17 cellular contexts compared by ENCODE assay signal in genomic region chr2:81389203-81389602, GRCh38.
A peak's percentile ranks its signal among the peaks of the same experiment; 100 is the strongest.
DNase-seq lines count a peak whose midpoint lies in the region; ATAC-seq and TF ChIP-seq lines count a peak whose summit lies in the region.
"Had no signal": no experiment of that assay in that cellular context is flagged by ENCODE, and none has a peak within 500 bp of the region (broad histone marks: within the 10 kb centered on the region; RNA-seq: fewer than 3 reads in every experiment).

No MANE protein-coding gene starts in this region.

- H3K27ac ChIP-seq in DND-41 (ENCODE audit: low read length) (no peak overlapping the region), foreskin keratinocyte (no peak overlapping the region)
- H3K27ac ChIP-seq: body of pancreas, vagina had no signal

- no peaks in the 10 kb centered on the region for H3K27me3 ChIP-seq in DND-41 (ENCODE audit: insufficient read depth, low read length, poor library complexity)
- H3K27me3 ChIP-seq in foreskin keratinocyte, result no peaks in the 10 kb centered on the region
- H3K27me3 ChIP-seq: body of pancreas, vagina had no signal

- no peak overlapping the region for H3K4me3 ChIP-seq in DND-41 (ENCODE audit: low read depth in 1 of 2, low read length in 2 of 2)
- H3K4me3 ChIP-seq: body of pancreas, lung, vagina had no signal

- no peaks in the 10 kb centered on the region for H4K20me1 ChIP-seq in DND-41 (ENCODE audit: insufficient read depth, low read length)

- no peak overlapping the region for H3K4me2 ChIP-seq in DND-41 (ENCODE audit: insufficient read depth, low read length)

- H3K9me3 ChIP-seq in DND-41 (ENCODE audit: insufficient read depth, low read length, severe bottlenecking), result no peaks in the 10 kb centered on the region
- H3K9me3 ChIP-seq: body of pancreas, vagina had no signal

- TF ChIP-seq CTCF in DND-41 (IDR thresholded peaks at IDR 0.05; ENCODE audit: borderline replicate concordance, extremely low read depth, low read length, poor library complexity, severe bottlenecking), result peak; percentile 54
- TF ChIP-seq CTCF in GM13977 (IDR thresholded peaks at IDR 0.05; ENCODE audit: extremely low read depth, insufficient read depth, missing control alignments), result peak; percentile 43
- peak; percentile 36 for TF ChIP-seq CTCF in foreskin keratinocyte (conservative IDR thresholded peaks at IDR 0.05)

- in situ Hi-C loops in GM13977 (cut with MboI; ENCODE audit: low pct_unique_long_range_greater_than_20kb, low sequenced_read_pairs, unreplicated experiment), result no loop called here

- no peak overlapping the region for H2AFZ ChIP-seq in DND-41 (ENCODE audit: low read depth, low read length)

- ATAC-seq in DND-41 (ENCODE audit: insufficient read depth, low read depth), result no peak
- no peak for ATAC-seq in foreskin keratinocyte
- ATAC-seq in HG03521 (IDR thresholded peaks at IDR 0.05; ENCODE audit: unreplicated experiment), result no peak
- no peak for ATAC-seq in HG02970 (IDR thresholded peaks at IDR 0.05; ENCODE audit: low FRiP score, unreplicated experiment)
- ATAC-seq: body of pancreas had no signal

- H3K36me3 ChIP-seq in DND-41 (ENCODE audit: insufficient read depth, low read length), result no peaks in the 10 kb centered on the region
- H3K36me3 ChIP-seq: vagina had no signal

- H3K9ac ChIP-seq in DND-41 (ENCODE audit: low read depth, low read length), result no peak overlapping the region

- no peak for DNase-seq in DND-41
- DNase-seq in GM13977 (ENCODE audit: low spot score), result no peak
- peak; percentile 0 for DNase-seq in RKO (ENCODE audit: low spot score)
- peak in 1 of 2 donors; percentile 1 for DNase-seq in foreskin keratinocyte
- no peak for DNase-seq in stimulated activated CD4-positive, alpha-beta T cell treated with anti-CD3 and anti-CD28 coated beads, Interleukin-4, amount 100 ng/mL, for 24 hours
- DNase-seq: activated CD8-positive, alpha-beta memory T cell treated with anti-CD3 and anti-CD28 coated beads for 24 hours; activated effector memory CD4-positive, alpha-beta T cell treated with anti-CD3 and anti-CD28 coated beads, Interleukin-2, amount 50 U/mL, for 16 hours; body of pancreas; foreskin fibroblast; NCI-H1048; NCI-H345; stimulated activated naive CD4-positive, alpha-beta T cell; T-helper 9 cell had no signal

- no peaks in the 10 kb centered on the region for H3K79me2 ChIP-seq in DND-41 (ENCODE audit: insufficient read depth, low read length)

- H3K4me1 ChIP-seq in DND-41 (ENCODE audit: insufficient read depth, low read length), result no peaks in the 10 kb centered on the region
- no peaks in the 10 kb centered on the region for H3K4me1 ChIP-seq in foreskin keratinocyte
- H3K4me1 ChIP-seq: body of pancreas, vagina had no signal
